In genomic region chr7:106895246-106895864, GRCh38 we compare ENCODE assay signal across 9 cellular contexts. TPM values are rescaled to one million over a fixed set of nuclear protein-coding genes. Genes with fewer than 3 reads are reported as not detected.
DNase-seq lines count a peak whose midpoint lies in the region; ATAC-seq, FAIRE-seq and TF ChIP-seq lines count a peak whose summit lies in the region.
"Had no signal": no experiment of that assay in that cellular context is flagged by ENCODE, and none has a peak within 500 bp of the region (broad histone marks: within the 10 kb centered on the region; RNA-seq: fewer than 3 reads in every experiment).

No MANE protein-coding gene starts in this region.

- no peak for FAIRE-seq in H54 (lab: Jason Lieb, UNC)

- ATAC-seq in GM18907 (IDR thresholded peaks at IDR 0.05; ENCODE audit: unreplicated experiment) (peak; percentile 96), GM21825 (IDR thresholded peaks at IDR 0.05; ENCODE audit: unreplicated experiment) (peak; percentile 96)
- peak; percentile 14 to 45 for ATAC-seq in naive thymus-derived CD8-positive, alpha-beta T cell

- H3K27ac Mint-ChIP-seq in naive thymus-derived CD8-positive, alpha-beta T cell = peak overlapping the region in 5 of 10 donors; percentile 4 to 60 (median 38)

- H3K36me3 Mint-ChIP-seq in naive thymus-derived CD8-positive, alpha-beta T cell = peaks cover 37 to 95% (median 55%) of the 10 kb centered on the region in 3 donors

- DNase-seq in Kasumi-1 (lab: John Stamatoyannopoulos, UW) (peak; percentile 77 to 90), H54 (ENCODE audit: insufficient read length, low spot score) (no peak), NCI-H1105 treated with DMSO at 0.1 percent for 48 hours (lab: John Stamatoyannopoulos, UW) (no peak)
- DNase-seq in naive thymus-derived CD8-positive, alpha-beta T cell = no peak
- DNase-seq in activated CD4-positive, alpha-beta T cell treated with anti-CD3 and anti-CD28 coated beads, Interleukin-2, amount 50 U/mL, for 4 hours = no peak
- DNase-seq: NCI-H1092 had no signal

- no peak overlapping the region for H3K4me3 Mint-ChIP-seq in naive thymus-derived CD8-positive, alpha-beta T cell

- peaks cover 31 to 66% (median 55%) of the 10 kb centered on the region in 4 donors for H3K4me1 Mint-ChIP-seq in naive thymus-derived CD8-positive, alpha-beta T cell

- no peak for TF ChIP-seq POLR2A in H54 (IDR thresholded peaks at IDR 0.05; ENCODE audit: low read depth, low read length)

- H3K9me3 Mint-ChIP-seq in naive thymus-derived CD8-positive, alpha-beta T cell = peaks cover 0 to 12% (median 4%) of the 10 kb centered on the region in 9 donors

- POLR2A ChIA-PET in naive thymus-derived CD8-positive, alpha-beta T cell (lab: Charles Lee) = no interaction called here

- no peaks in the 10 kb centered on the region for H3K27me3 Mint-ChIP-seq in naive thymus-derived CD8-positive, alpha-beta T cell

RNA-seq across cellular contexts. Expression of gene PIK3CG, which starts 30.3 kb away (rescaled TPM):
- 10 to 100 TPM; 32.9 to 34.4 TPM for total RNA-seq in naive thymus-derived CD8-positive, alpha-beta T cell
- polyA plus RNA-seq in naive thymus-derived CD8-positive, alpha-beta T cell = 10 to 100 TPM; 18.3 to 23.0 (median 19.5) TPM
- polyA plus RNA-seq: cardiac muscle cell had no signal

Comparison
In these comparisons a context has a peak if more than half of its experiments do, and no peak if none do; other contexts are left out.
1. ATAC-seq: peak in every context shown above with its lines; median percentile 96 in GM18907; 96 in GM21825; 30 in naive thymus-derived CD8-positive, alpha-beta T cell.
2. DNase-seq: peak in Kasumi-1 (2 of 2); none in naive thymus-derived CD8-positive, alpha-beta T cell (0 of 10), H54 (single experiment), NCI-H1105 treated with DMSO at 0.1 percent for 48 hours (single experiment) and activated CD4-positive, alpha-beta T cell treated with anti-CD3 and anti-CD28 coated beads, Interleukin-2, amount 50 U/mL, for 4 hours (0 of 2).